ENCODE assay signal across 25 cellular contexts in the genomic region with DNA sequence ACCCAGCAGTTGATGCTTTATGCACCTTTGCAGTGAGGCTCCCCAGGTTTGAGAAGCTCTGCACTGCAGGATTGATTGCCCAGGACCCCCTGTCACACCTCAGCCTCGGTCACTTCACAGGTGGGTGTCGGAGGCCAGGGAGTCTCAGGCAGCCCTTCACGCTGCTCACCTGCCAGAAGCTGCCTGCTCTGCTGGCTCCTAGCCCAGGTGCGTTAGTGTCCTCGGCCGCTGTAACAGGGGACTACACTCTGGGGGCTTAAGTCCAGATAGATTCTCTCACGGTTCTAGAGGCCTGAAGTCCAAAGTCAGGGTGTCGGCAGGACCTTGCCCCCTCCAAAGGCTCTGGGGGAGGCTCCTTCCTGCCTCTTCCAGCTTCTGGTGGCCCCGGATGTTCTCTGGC.
"Had no signal": no experiment of that assay in that cellular context is flagged by ENCODE, and none has a peak within 500 bp of the region (broad histone marks: within the 10 kb centered on the region; RNA-seq: fewer than 3 reads in every experiment).

No MANE protein-coding gene starts in this region.

- H3K27ac ChIP-seq: RWPE1, SJCRH30 had no signal

- H3K4me1 ChIP-seq: SJCRH30 had no signal

- H3K4me3 ChIP-seq: MG63, SJCRH30 had no signal

- H3K27me3 ChIP-seq: MG63, SJCRH30 had no signal

- H3K36me3 ChIP-seq: MG63, SJCRH30 had no signal

- H3K9me3 ChIP-seq: MG63, SJCRH30 had no signal

- DNase-seq: IMR-90; Karpas-422; KG1; MG63; NCI-H1092; NCI-H1417; NCI-H1436 treated with DMSO at 0.1 percent for 48 hours; NCI-H1694; NCI-H187 treated with DMSO at 0.1 percent for 48 hours; NCI-H2029 treated with DMSO at 0.1 percent for 48 hours; NCI-H2171 treated with DMSO at 0.1 percent for 48 hours; NCI-H345; NCI-H446 treated with DMSO at 0.1 percent for 48 hours; NCI-H510A treated with DMSO at 0.1 percent for 48 hours; NCI-H526; NCI-H748 treated with DMSO at 0.1 percent for 48 hours; NK-92 treated with Interleukin-12 subunit alpha and Interleukin-12 subunit beta, amount 100 ng/mL, for 24 hours; PC-3; SHP77 treated with DMSO at 0.1 percent for 48 hours; SJCRH30 had no signal

- ATAC-seq: HepG2, Panc1, PC-3, Right ventricle myocardium inferior, SK-N-SH treated with all-trans-retinoic acid at 6 μM for 48 hours had no signal
